8 cellular contexts compared by ENCODE assay signal in the genomic region with DNA sequence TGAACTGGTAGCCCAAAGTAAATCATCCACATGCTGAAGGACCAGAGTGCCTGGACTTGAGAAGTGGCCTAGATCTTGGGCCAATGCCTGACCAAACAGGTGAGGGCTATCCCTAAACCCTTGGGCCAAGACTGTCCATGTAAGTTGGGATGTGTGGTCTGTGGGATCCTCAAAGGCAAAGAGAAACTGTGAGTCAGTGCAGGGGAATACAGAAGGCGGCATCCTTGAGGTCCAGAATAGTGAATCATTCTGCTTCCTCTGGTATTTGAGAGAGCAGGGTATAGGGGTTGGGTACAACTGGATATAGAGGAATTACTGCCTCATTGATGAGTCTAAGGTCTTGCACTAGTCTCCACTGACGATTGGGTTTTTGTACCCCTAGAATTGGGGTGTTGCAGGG.
DNase-seq lines count a peak whose midpoint lies in the region; ATAC-seq and TF ChIP-seq lines count a peak whose summit lies in the region.
"Not testable (repeated sequence)": the region's sequence is repeated elsewhere in the genome, so short reads cannot be mapped to it uniquely, and the experiment has no call there.

No MANE protein-coding gene starts in this region.

- CTCF ChIA-PET in AG04449 (lab: Yijun Ruan, JAX) = interaction anchor here (1.1 kb wide), 1 partner anchor 17 kb away, joined by 4 read pairs; no protein-coding TSS in a partner anchor
- CTCF ChIA-PET in mammary epithelial cell (lab: Charles Lee; ENCODE audit: low non-redundant PET) = not testable (repeated sequence)

- peak overlapping the region; percentile 30 for H3K4me2 ChIP-seq in GM23248 (ENCODE audit: unreplicated experiment)
- peak overlapping the region; percentile 30 for H3K4me2 ChIP-seq in mammary epithelial cell (ENCODE audit: insufficient read depth, low read depth, low read length)
- H3K4me2 ChIP-seq in mesenchymal stem cell (ENCODE audit: low read length, poor library complexity, severe bottlenecking) = not testable (repeated sequence)

- H3K4me3 ChIP-seq in AG04449 (ENCODE audit: low read depth, low read length); MG63; mammary epithelial cell (replicated peaks in 1 of 3; ENCODE audit: insufficient read depth in 1 of 3, low read depth in 2 of 3, low read length in 3 of 3); fibroblast of mammary gland (ENCODE audit: control insufficient read depth, low read depth, low read length); mesenchymal stem cell (ENCODE audit: insufficient read depth in 1 of 2, low read depth in 1 of 2, low read length in 2 of 2): not testable (repeated sequence)
- H3K4me3 ChIP-seq in GM23248 = peak overlapping the region; percentile 37

- in situ Hi-C loops in GM23248 (cut with MboI); mammary epithelial cell (cut with MboI; ENCODE audit: low sequenced_read_pairs in 2 of 2): not testable (repeated sequence)

- not testable (repeated sequence) for H2AFZ ChIP-seq in GM23248; mammary epithelial cell (ENCODE audit: low read depth, low read length); mesenchymal stem cell (ENCODE audit: low read depth, low read length)

- not testable (repeated sequence) for H3K9ac ChIP-seq in GM23248; mammary epithelial cell (ENCODE audit: insufficient read depth, low read length); mesenchymal stem cell (ENCODE audit: low read length)

- H3K9me3 ChIP-seq in GM23248 (ENCODE audit: low read depth); MG63; mammary epithelial cell (replicated peaks; ENCODE audit: insufficient read depth, low read length); mesenchymal stem cell (ENCODE audit: control insufficient read depth, low read length): not testable (repeated sequence)

- H2BK12ac ChIP-seq in mesenchymal stem cell (ENCODE audit: low read length in 2 of 2) = not testable (repeated sequence)

- peak overlapping the region; percentile 69 for H3K27ac Mint-ChIP-seq in activated CD4-positive, alpha-beta T cell treated with anti-CD3 and anti-CD28 coated beads, Interleukin-2, amount 10 ng/mL, durations not matched to agents 24 days and 14 days
- H3K27ac Mint-ChIP-seq in stimulated activated naive B cell treated with anti-CD40 and anti-IgM and Interleukin-4, amounts not matched to agents 10 μg/mL and 1 μg/mL and 100 μg/mL, for 72 hours = peak overlapping the region; percentile 42

- 5 to 7% methylated on average over 2 of the region's 2 CpGs for WGBS in GM23248 (ENCODE audit: low coverage in 1 of 2, low lambda C conversion rate in 2 of 2, missing lambda C conversion rate in 2 of 2), 2 experiments
- 11% methylated on average over 2 of the region's 2 CpGs for WGBS in mammary epithelial cell (ENCODE audit: low coverage, missing lambda C conversion rate)
- WGBS in mesenchymal stem cell = 5% methylated on average over 1 of the region's 2 CpGs

- H3K36me3 Mint-ChIP-seq in activated CD4-positive, alpha-beta T cell treated with anti-CD3 and anti-CD28 coated beads, Interleukin-2, amount 10 ng/mL, durations not matched to agents 24 days and 14 days (ENCODE audit: low read depth) = peaks cover 57% of the 10 kb centered on the region
- H3K36me3 Mint-ChIP-seq in stimulated activated naive B cell treated with anti-CD40 and anti-IgM and Interleukin-4, amounts not matched to agents 10 μg/mL and 1 μg/mL and 100 μg/mL, for 72 hours = peaks cover 38 to 57% of the 10 kb centered on the region in 2 donors

- not testable (repeated sequence) for H4K8ac ChIP-seq in mesenchymal stem cell (ENCODE audit: low read length)

- not testable (repeated sequence) for H3K9me2 ChIP-seq in GM23248 (ENCODE audit: insufficient read depth)

- H3K79me1 ChIP-seq in mesenchymal stem cell (replicated peaks; ENCODE audit: low read length, poor library complexity, severe bottlenecking) = peaks cover 30% of the 10 kb centered on the region

- H3K4ac ChIP-seq in mesenchymal stem cell (ENCODE audit: low read depth in 1 of 2, low read length in 2 of 2) = not testable (repeated sequence)

- not testable (repeated sequence) for H3K23ac ChIP-seq in mesenchymal stem cell (ENCODE audit: low read length in 2 of 2)

- BruUV-seq in mammary epithelial cell (replicated peaks; lab: Mats Ljungman, UMichigan) = not testable (repeated sequence)

- H3K4me1 Mint-ChIP-seq in activated CD4-positive, alpha-beta T cell treated with anti-CD3 and anti-CD28 coated beads, Interleukin-2, amount 10 ng/mL, durations not matched to agents 24 days and 14 days = peaks cover 46% of the 10 kb centered on the region
- peaks cover 56 to 90% of the 10 kb centered on the region in 2 donors for H3K4me1 Mint-ChIP-seq in stimulated activated naive B cell treated with anti-CD40 and anti-IgM and Interleukin-4, amounts not matched to agents 10 μg/mL and 1 μg/mL and 100 μg/mL, for 72 hours

- H4K20me1 ChIP-seq in GM23248 (ENCODE audit: insufficient read depth); mammary epithelial cell (ENCODE audit: insufficient read depth, low read length): not testable (repeated sequence)

- H3K36me3 ChIP-seq in GM23248 (ENCODE audit: low read depth); MG63; mammary epithelial cell (ENCODE audit: insufficient read depth, low read length); mesenchymal stem cell (ENCODE audit: control insufficient read depth in 1 of 2, insufficient read depth in 2 of 2, low read depth in 1 of 2, low read length in 2 of 2): not testable (repeated sequence)

- intact Hi-C loops in activated CD4-positive, alpha-beta T cell treated with anti-CD3 and anti-CD28 coated beads, Interleukin-2, amount 10 ng/mL, durations not matched to agents 24 days and 14 days (cut with micrococcal nuclease) = not testable (repeated sequence)
- intact Hi-C loops in mammary epithelial cell (cut with micrococcal nuclease) = loop anchor here (2.0 kb wide), 1 partner anchor 42 kb away; no protein-coding TSS in a partner anchor

- H2BK120ac ChIP-seq in mesenchymal stem cell (ENCODE audit: low read depth, low read length) = not testable (repeated sequence)

- H3K27ac ChIP-seq in GM23248 (peak overlapping the region; percentile 57), mammary epithelial cell (ENCODE audit: insufficient read depth, low read depth, low read length) (peak overlapping the region; percentile 65), mesenchymal stem cell (ENCODE audit: low read length, poor library complexity, severe bottlenecking) (peak overlapping the region; percentile 39)

- H3K27me3 ChIP-seq in GM23248 (replicated peaks; ENCODE audit: insufficient read depth); MG63; mammary epithelial cell (ENCODE audit: insufficient read depth, low read length); mesenchymal stem cell (ENCODE audit: control insufficient read depth in 1 of 2, insufficient read depth in 1 of 2, low read length in 2 of 2): not testable (repeated sequence)

- ATAC-seq in stimulated activated naive B cell treated with anti-CD40 and anti-IgM and Interleukin-4, amounts not matched to agents 10 μg/mL and 1 μg/mL and 100 μg/mL, for 72 hours (replicated peaks) = not testable (repeated sequence)

- POLR2A ChIA-PET in AG04449 (lab: Yijun Ruan, JAX) = interaction anchor here (1.5 kb wide), 1 partner anchor 16 kb away, joined by 6 read pairs; no protein-coding TSS in a partner anchor

- H2BK5ac ChIP-seq in mesenchymal stem cell (ENCODE audit: low read depth, low read length, poor library complexity, severe bottlenecking) = not testable (repeated sequence)

- H3F3A ChIP-seq in GM23248 (ENCODE audit: insufficient read depth) = not testable (repeated sequence)

- not testable (repeated sequence) for H3K9me3 Mint-ChIP-seq in activated CD4-positive, alpha-beta T cell treated with anti-CD3 and anti-CD28 coated beads, Interleukin-2, amount 10 ng/mL, durations not matched to agents 24 days and 14 days; stimulated activated naive B cell treated with anti-CD40 and anti-IgM and Interleukin-4, amounts not matched to agents 10 μg/mL and 1 μg/mL and 100 μg/mL, for 72 hours

- not testable (repeated sequence) for TF ChIP-seq CTCF in AG04449 (IDR thresholded peaks at IDR 0.05; ENCODE audit: insufficient read depth, low read length, missing control alignments); mammary epithelial cell (conservative IDR thresholded peaks at IDR 0.05 in 1 of 2, IDR thresholded peaks at IDR 0.05 in 1 of 2; ENCODE audit: extremely low read depth in 1 of 2, insufficient read depth in 1 of 2, low read depth in 1 of 2, low read length in 2 of 2); fibroblast of mammary gland (conservative IDR thresholded peaks at IDR 0.05; ENCODE audit: control insufficient read depth, insufficient read depth, low read depth, low read length)

- H3K18ac ChIP-seq in mesenchymal stem cell (ENCODE audit: low read depth in 1 of 2, low read length in 2 of 2) = not testable (repeated sequence)

- not testable (repeated sequence) for H2AK5ac ChIP-seq in mesenchymal stem cell (ENCODE audit: low read length, severe bottlenecking)

- not testable (repeated sequence) for H3K4me3 Mint-ChIP-seq in activated CD4-positive, alpha-beta T cell treated with anti-CD3 and anti-CD28 coated beads, Interleukin-2, amount 10 ng/mL, durations not matched to agents 24 days and 14 days; stimulated activated naive B cell treated with anti-CD40 and anti-IgM and Interleukin-4, amounts not matched to agents 10 μg/mL and 1 μg/mL and 100 μg/mL, for 72 hours

- H3K4me1 ChIP-seq in GM23248 (ENCODE audit: insufficient read depth) = peaks cover 18% of the 10 kb centered on the region
- peaks cover 14% of the 10 kb centered on the region for H3K4me1 ChIP-seq in mammary epithelial cell (ENCODE audit: insufficient read depth, low read length)
- H3K4me1 ChIP-seq in mesenchymal stem cell (ENCODE audit: control insufficient read depth, insufficient read depth, low read depth, low read length) = not testable (repeated sequence)

- H2BK15ac ChIP-seq in mesenchymal stem cell (ENCODE audit: low read depth, poor library complexity, severe bottlenecking) = not testable (repeated sequence)

- DNase-seq in AG04449 (ENCODE audit: low read depth, low spot score) = peak; percentile 42
- peak; percentile 89 for DNase-seq in GM23248
- DNase-seq in MG63 = peak; percentile 61
- not testable (repeated sequence) for DNase-seq in activated CD4-positive, alpha-beta T cell treated with anti-CD3 and anti-CD28 coated beads, Interleukin-2, amount 10 ng/mL, durations not matched to agents 24 days and 14 days; stimulated activated naive B cell treated with anti-CD40 and anti-IgM and Interleukin-4, amounts not matched to agents 10 μg/mL and 1 μg/mL and 100 μg/mL, for 72 hours
- peak; percentile 93 for DNase-seq in mammary epithelial cell
- peak; percentile 70 for DNase-seq in fibroblast of mammary gland (ENCODE audit: low read depth)
- peak; percentile 75 for DNase-seq in mesenchymal stem cell

- not testable (repeated sequence) for H3K14ac ChIP-seq in mesenchymal stem cell (ENCODE audit: low read length in 2 of 2)

- H3K79me2 ChIP-seq in GM23248 (ENCODE audit: insufficient read depth) (peaks cover 97% of the 10 kb centered on the region), mammary epithelial cell (ENCODE audit: insufficient read depth, low read length) (peaks cover 90% of the 10 kb centered on the region)

- H4K91ac ChIP-seq in mesenchymal stem cell (ENCODE audit: low read length) = not testable (repeated sequence)

- H3K27me3 Mint-ChIP-seq in activated CD4-positive, alpha-beta T cell treated with anti-CD3 and anti-CD28 coated beads, Interleukin-2, amount 10 ng/mL, durations not matched to agents 24 days and 14 days; stimulated activated naive B cell treated with anti-CD40 and anti-IgM and Interleukin-4, amounts not matched to agents 10 μg/mL and 1 μg/mL and 100 μg/mL, for 72 hours: not testable (repeated sequence)

- dilution Hi-C loops in mammary epithelial cell (cut with HindIII; ENCODE audit: low sequenced_read_pairs) = not testable (repeated sequence)
